ENCODE assay signal across 1 cellular context in genomic region chr1:167864392-167864992, GRCh38.
TF ChIP-seq lines count a peak whose summit lies in the region.

No MANE protein-coding gene starts in this region.

TF ChIP-seq in GM23338, 12 proteins besides CTCF, POLR2A, EP300 and RAD21 (continued from another document):
- no peak for TF ChIP-seq CREB1 (CRISPR knock-in tag; IDR thresholded peaks at IDR 0.05; ENCODE audit: low read depth)
- no peak for TF ChIP-seq ZNF331 (CRISPR knock-in tag; IDR thresholded peaks at IDR 0.05; ENCODE audit: low read depth)
- no peak for TF ChIP-seq ZNF114 (CRISPR knock-in tag; IDR thresholded peaks at IDR 0.05)
- TF ChIP-seq ZNF462 (CRISPR knock-in tag; IDR thresholded peaks at IDR 0.05) = no peak
